ENCODE assay signal across 1 cellular context in the genomic region with DNA sequence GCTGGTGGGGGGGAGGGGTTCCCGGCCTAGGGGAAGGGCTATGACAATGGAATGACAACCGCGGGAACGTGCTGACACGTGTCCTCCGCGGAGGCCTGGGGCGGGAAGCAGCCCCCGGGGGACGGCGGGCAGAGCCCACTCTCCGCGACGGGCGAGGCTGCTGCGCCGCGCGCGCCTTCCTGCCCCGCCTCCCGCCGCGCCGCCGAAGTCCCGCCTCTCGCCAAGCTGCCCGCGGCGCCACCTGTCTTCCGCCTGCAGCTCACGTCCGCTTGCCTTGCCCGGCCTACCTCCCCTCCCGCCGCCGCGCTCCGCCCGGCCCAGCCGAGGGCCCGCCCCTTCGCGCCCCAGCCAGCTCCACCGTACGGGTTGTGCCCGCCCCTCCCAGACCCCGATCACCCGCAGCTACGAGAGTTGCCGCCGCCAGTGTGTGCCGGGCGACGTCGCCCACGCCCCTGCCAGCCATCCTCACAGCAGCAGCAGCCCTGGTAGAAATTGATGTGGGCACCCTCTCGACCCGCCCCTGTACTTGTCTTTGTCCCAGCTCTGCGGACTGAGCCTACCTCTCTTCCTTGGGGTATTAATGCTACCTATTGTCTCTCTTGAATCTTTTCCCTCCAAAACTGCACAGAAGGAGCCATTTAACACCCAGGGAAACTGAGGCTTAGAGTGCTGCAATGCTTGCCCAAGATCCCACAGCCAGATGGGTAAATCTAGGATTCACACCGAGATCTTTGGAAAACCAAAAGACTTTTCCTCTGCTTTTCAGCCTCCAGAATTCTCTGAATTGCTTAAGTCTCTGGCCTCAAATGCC.
TF ChIP-seq lines count a peak whose summit lies in the region.

Gene PARP16, minus strand, starts transcription at position 180 of the 811 bp plus-strand sequence. CDS start 457 bp downstream, outside the sequence.

TF ChIP-seq in HepG2, 621 proteins besides CTCF, POLR2A, EP300 and RAD21 (continued from another document and continues in another):
- TF ChIP-seq, protein P1, sequence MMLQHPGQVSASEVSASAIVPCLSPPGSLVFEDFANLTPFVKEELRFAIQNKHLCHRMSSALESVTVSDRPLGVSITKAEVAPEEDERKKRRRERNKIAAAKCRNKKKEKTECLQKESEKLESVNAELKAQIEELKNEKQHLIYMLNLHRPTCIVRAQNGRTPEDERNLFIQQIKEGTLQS (CRISPR knock-in tag; IDR thresholded peaks at IDR 0.05): peak; percentile 12; the same call in 1 of the 2 replicates
- TF ChIP-seq PPARG (CRISPR knock-in tag; conservative IDR thresholded peaks at IDR 0.05) (no peak), ZNF496 (CRISPR knock-in tag; IDR thresholded peaks at IDR 0.05; ENCODE audit: insufficient replicate concordance) (no peak), KDM5A (IDR thresholded peaks at IDR 0.05; ENCODE audit: borderline replicate concordance, low read length) (no peak), ZKSCAN8 (CRISPR knock-in tag; IDR thresholded peaks at IDR 0.05; ENCODE audit: borderline replicate concordance) (no peak), ZNF33A (CRISPR knock-in tag; IDR thresholded peaks at IDR 0.05; ENCODE audit: borderline replicate concordance) (0 out of 2 replicates have a peak, but pooled peaks have one; percentile 28), ATF7 (IDR thresholded peaks at IDR 0.05) (no peak), ATF7 (CRISPR knock-in tag; IDR thresholded peaks at IDR 0.05) (no peak), ZNF24 (IDR thresholded peaks at IDR 0.05) (no peak), IKZF5 (CRISPR knock-in tag; IDR thresholded peaks at IDR 0.05) (no peak), ZNF12 (CRISPR knock-in tag; IDR thresholded peaks at IDR 0.05) (no peak), NKX3-1 (CRISPR knock-in tag; IDR thresholded peaks at IDR 0.05) (no peak), MXD3 (CRISPR knock-in tag; IDR thresholded peaks at IDR 0.05) (0 out of 2 replicates have a peak, but pooled peaks have one; percentile 50), ZBTB7B (CRISPR knock-in tag; IDR thresholded peaks at IDR 0.05) (peak; percentile 55; the same call in 1 of the 2 replicates), RNF219 (CRISPR knock-in tag; IDR thresholded peaks at IDR 0.05) (no peak), REST (IDR thresholded peaks at IDR 0.05; ENCODE audit: borderline replicate concordance in 1 of 2, low read depth in 1 of 2, low read length in 2 of 2) (no peak), KDM5B (CRISPR knock-in tag; IDR thresholded peaks at IDR 0.05; ENCODE audit: borderline replicate concordance) (peak; percentile 70), ZNF468 (CRISPR knock-in tag; IDR thresholded peaks at IDR 0.05) (no peak), HOXA5 (CRISPR knock-in tag; IDR thresholded peaks at IDR 0.05) (peak; percentile 79; the same call in 1 of the 2 replicates), DPF2 (CRISPR knock-in tag; IDR thresholded peaks at IDR 0.05; ENCODE audit: borderline replicate concordance, low read depth) (no peak), ZNF615 (CRISPR knock-in tag; IDR thresholded peaks at IDR 0.05; ENCODE audit: borderline replicate concordance) (no peak), MED1 (CRISPR knock-in tag; IDR thresholded peaks at IDR 0.05) (peak; percentile 10; the same call in 1 of the 2 replicates), PHB2 (IDR thresholded peaks at IDR 0.05; ENCODE audit: partially characterized antibody) (no peak), ZNF788 (CRISPR knock-in tag; IDR thresholded peaks at IDR 0.05; ENCODE audit: borderline replicate concordance) (peak; percentile 87; the same call in 1 of the 2 replicates), POGZ (CRISPR knock-in tag; IDR thresholded peaks at IDR 0.05) (no peak), RFX1 (IDR thresholded peaks at IDR 0.05) (no peak), ZNF3 (CRISPR knock-in tag; IDR thresholded peaks at IDR 0.05) (no peak), EEA1 (CRISPR knock-in tag; IDR thresholded peaks at IDR 0.05; ENCODE audit: borderline replicate concordance) (0 out of 2 replicates have a peak, but pooled peaks have one; percentile 17), CEBPG (CRISPR knock-in tag; IDR thresholded peaks at IDR 0.05) (no peak), SRSF1 (optimal IDR thresholded peaks at IDR 0.05; ENCODE audit: low read depth, low read length) (no peak), ZNF557 (CRISPR knock-in tag; IDR thresholded peaks at IDR 0.05) (peak; percentile 50), GATAD1 (CRISPR knock-in tag; IDR thresholded peaks at IDR 0.05) (no peak), ZFYVE20 (CRISPR knock-in tag; IDR thresholded peaks at IDR 0.05; ENCODE audit: borderline replicate concordance, low read depth) (no peak), FOXA1 (IDR thresholded peaks at IDR 0.05) (no peak), FOXA1 (CRISPR knock-in tag; IDR thresholded peaks at IDR 0.05) (no peak), SALL1 (CRISPR knock-in tag; IDR thresholded peaks at IDR 0.05) (peak; percentile 51; the same call in 1 of the 2 replicates), ZFP36 (IDR thresholded peaks at IDR 0.05; ENCODE audit: borderline replicate concordance, low read depth, low read length, partially characterized antibody) (no peak), ZNF747 (CRISPR knock-in tag; IDR thresholded peaks at IDR 0.05; ENCODE audit: borderline replicate concordance) (0 out of 2 replicates have a peak, but pooled peaks have one; percentile 28), ZNF569 (CRISPR knock-in tag; IDR thresholded peaks at IDR 0.05; ENCODE audit: borderline replicate concordance) (no peak), ZNF121 (CRISPR knock-in tag; IDR thresholded peaks at IDR 0.05) (no peak)
- TF ChIP-seq, protein P2, sequence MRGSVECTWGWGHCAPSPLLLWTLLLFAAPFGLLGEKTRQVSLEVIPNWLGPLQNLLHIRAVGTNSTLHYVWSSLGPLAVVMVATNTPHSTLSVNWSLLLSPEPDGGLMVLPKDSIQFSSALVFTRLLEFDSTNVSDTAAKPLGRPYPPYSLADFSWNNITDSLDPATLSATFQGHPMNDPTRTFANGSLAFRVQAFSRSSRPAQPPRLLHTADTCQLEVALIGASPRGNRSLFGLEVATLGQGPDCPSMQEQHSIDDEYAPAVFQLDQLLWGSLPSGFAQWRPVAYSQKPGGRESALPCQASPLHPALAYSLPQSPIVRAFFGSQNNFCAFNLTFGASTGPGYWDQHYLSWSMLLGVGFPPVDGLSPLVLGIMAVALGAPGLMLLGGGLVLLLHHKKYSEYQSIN (CRISPR knock-in tag; IDR thresholded peaks at IDR 0.05; ENCODE audit: borderline replicate concordance): no peak
- TF ChIP-seq, protein P3, sequence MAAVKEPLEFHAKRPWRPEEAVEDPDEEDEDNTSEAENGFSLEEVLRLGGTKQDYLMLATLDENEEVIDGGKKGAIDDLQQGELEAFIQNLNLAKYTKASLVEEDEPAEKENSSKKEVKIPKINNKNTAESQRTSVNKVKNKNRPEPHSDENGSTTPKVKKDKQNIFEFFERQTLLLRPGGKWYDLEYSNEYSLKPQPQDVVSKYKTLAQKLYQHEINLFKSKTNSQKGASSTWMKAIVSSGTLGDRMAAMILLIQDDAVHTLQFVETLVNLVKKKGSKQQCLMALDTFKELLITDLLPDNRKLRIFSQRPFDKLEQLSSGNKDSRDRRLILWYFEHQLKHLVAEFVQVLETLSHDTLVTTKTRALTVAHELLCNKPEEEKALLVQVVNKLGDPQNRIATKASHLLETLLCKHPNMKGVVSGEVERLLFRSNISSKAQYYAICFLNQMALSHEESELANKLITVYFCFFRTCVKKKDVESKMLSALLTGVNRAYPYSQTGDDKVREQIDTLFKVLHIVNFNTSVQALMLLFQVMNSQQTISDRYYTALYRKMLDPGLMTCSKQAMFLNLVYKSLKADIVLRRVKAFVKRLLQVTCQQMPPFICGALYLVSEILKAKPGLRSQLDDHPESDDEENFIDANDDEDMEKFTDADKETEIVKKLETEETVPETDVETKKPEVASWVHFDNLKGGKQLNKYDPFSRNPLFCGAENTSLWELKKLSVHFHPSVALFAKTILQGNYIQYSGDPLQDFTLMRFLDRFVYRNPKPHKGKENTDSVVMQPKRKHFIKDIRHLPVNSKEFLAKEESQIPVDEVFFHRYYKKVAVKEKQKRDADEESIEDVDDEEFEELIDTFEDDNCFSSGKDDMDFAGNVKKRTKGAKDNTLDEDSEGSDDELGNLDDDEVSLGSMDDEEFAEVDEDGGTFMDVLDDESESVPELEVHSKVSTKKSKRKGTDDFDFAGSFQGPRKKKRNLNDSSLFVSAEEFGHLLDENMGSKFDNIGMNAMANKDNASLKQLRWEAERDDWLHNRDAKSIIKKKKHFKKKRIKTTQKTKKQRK (IDR thresholded peaks at IDR 0.05; ENCODE audit: low read length): no peak
- TF ChIP-seq, protein P4, sequence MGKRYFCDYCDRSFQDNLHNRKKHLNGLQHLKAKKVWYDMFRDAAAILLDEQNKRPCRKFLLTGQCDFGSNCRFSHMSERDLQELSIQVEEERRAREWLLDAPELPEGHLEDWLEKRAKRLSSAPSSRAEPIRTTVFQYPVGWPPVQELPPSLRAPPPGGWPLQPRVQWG (CRISPR knock-in tag; IDR thresholded peaks at IDR 0.05; ENCODE audit: borderline replicate concordance, low read depth): no peak
- TF ChIP-seq, protein P5, sequence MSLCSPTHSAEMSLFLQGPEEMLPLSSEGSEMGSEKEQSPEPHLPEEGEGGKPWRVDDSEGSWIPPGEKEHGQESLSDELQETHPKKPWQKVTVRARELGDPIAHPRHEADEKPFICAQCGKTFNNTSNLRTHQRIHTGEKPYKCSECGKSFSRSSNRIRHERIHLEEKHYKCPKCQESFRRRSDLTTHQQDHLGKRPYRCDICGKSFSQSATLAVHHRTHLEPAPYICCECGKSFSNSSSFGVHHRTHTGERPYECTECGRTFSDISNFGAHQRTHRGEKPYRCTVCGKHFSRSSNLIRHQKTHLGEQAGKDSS (CRISPR knock-in tag; IDR thresholded peaks at IDR 0.05; ENCODE audit: borderline replicate concordance, low read depth): no peak
- TF ChIP-seq, protein P6, sequence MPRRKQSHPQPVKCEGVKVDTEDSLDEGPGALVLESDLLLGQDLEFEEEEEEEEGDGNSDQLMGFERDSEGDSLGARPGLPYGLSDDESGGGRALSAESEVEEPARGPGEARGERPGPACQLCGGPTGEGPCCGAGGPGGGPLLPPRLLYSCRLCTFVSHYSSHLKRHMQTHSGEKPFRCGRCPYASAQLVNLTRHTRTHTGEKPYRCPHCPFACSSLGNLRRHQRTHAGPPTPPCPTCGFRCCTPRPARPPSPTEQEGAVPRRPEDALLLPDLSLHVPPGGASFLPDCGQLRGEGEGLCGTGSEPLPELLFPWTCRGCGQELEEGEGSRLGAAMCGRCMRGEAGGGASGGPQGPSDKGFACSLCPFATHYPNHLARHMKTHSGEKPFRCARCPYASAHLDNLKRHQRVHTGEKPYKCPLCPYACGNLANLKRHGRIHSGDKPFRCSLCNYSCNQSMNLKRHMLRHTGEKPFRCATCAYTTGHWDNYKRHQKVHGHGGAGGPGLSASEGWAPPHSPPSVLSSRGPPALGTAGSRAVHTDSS (CRISPR knock-in tag; conservative IDR thresholded peaks at IDR 0.05): no peak
